10 cellular contexts compared by ENCODE assay signal in the genomic region with DNA sequence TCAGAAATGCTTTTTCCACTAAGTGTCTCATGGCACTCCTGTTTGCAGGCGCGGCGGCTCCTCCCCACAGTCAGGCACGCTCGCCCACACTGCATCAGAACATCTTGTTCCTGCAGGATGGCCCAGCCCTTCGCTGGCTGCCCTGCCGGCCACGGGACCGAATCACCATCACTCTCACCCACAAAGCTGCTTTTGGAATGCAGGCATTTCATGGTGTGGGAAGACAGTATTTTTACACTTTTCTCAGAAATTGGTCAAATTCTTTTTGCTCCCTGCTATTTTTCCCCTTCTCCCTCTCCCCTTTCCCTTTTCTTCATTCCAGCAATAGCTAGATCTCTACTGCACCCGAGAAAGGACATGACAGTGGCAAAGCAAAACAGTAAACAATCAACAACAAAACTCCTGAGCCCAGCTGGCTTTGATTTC.
DNase-seq lines count a peak whose midpoint lies in the region; ATAC-seq and TF ChIP-seq lines count a peak whose summit lies in the region.
"Had no signal": no experiment of that assay in that cellular context is flagged by ENCODE, and none has a peak within 500 bp of the region (broad histone marks: within the 10 kb centered on the region; RNA-seq: fewer than 3 reads in every experiment).

No MANE protein-coding gene starts in this region.

- H2AFZ ChIP-seq in OCI-LY1 (ENCODE audit: low read length): peak overlapping the region; percentile 39; the same call in 1 of the 2 replicates

- H3K36me3 ChIP-seq in OCI-LY1 (ENCODE audit: insufficient read depth, low read length): no peaks in the 10 kb centered on the region
- no peaks in the 10 kb centered on the region for H3K36me3 ChIP-seq in mucosa of descending colon (ENCODE audit: low read depth)
- no peaks in the 10 kb centered on the region for H3K36me3 ChIP-seq in upper lobe of right lung

- H3K79me2 ChIP-seq in OCI-LY1 (ENCODE audit: insufficient read depth, low read length): no peaks in the 10 kb centered on the region

- H3K27ac ChIP-seq in OCI-LY1 (ENCODE audit: low read depth, low read length, poor library complexity, severe bottlenecking): peak overlapping the region; percentile 77
- H3K27ac ChIP-seq in upper lobe of right lung: peak overlapping the region; percentile 77

- no peaks in the 10 kb centered on the region for H3F3A ChIP-seq in OCI-LY1 (ENCODE audit: insufficient read depth, low read length)

- peak; percentile 65 for DNase-seq in epithelial cell of esophagus (ENCODE audit: low read depth)
- peak in 2 of 3 donors; percentile 12 to 64 for DNase-seq in mucosa of descending colon
- peak; percentile 78 for DNase-seq in upper lobe of right lung
- DNase-seq in OCI-M1 (lab: John Stamatoyannopoulos, UW): no peak
- DNase-seq in GM10266 (ENCODE audit: extremely low spot score): no peak
- DNase-seq: NCI-H1436, T1000 had no signal

- intact Hi-C loops in mucosa of descending colon (cut with DNase I, micrococcal nuclease) (no loop called here), upper lobe of right lung (cut with DNase I) (no loop called here)

- H3K4me2 ChIP-seq in OCI-LY1 (ENCODE audit: low read length): peak overlapping the region; percentile 5; the same call in 1 of the 2 replicates

- H3K4me3 ChIP-seq in OCI-LY1 (ENCODE audit: low read depth, low read length, poor library complexity, severe bottlenecking) (no peak overlapping the region), epithelial cell of esophagus (ENCODE audit: low read length) (no peak overlapping the region), mucosa of descending colon (no peak overlapping the region), upper lobe of right lung (no peak overlapping the region)

- TF ChIP-seq CTCF in OCI-LY1 (IDR thresholded peaks at IDR 0.05; ENCODE audit: low read length): no peak
- TF ChIP-seq CTCF in epithelial cell of esophagus (IDR thresholded peaks at IDR 0.05; ENCODE audit: insufficient read depth, low read depth, low read length, missing control alignments): no peak
- TF ChIP-seq CTCF in mucosa of descending colon (IDR thresholded peaks at IDR 0.05): no peak
- no peak for TF ChIP-seq CTCF in upper lobe of right lung (IDR thresholded peaks at IDR 0.05)
- TF ChIP-seq CTCF in GM10266 (IDR thresholded peaks at IDR 0.05; ENCODE audit: control insufficient read depth, insufficient read depth, low read depth, missing control alignments): no peak

- H3K9me2 ChIP-seq in OCI-LY1 (ENCODE audit: low read depth, low read length): no peaks in the 10 kb centered on the region

- no peaks in the 10 kb centered on the region for H3K9me3 ChIP-seq in OCI-LY1 (ENCODE audit: low read length)
- H3K9me3 ChIP-seq in mucosa of descending colon: no peaks in the 10 kb centered on the region
- no peaks in the 10 kb centered on the region for H3K9me3 ChIP-seq in upper lobe of right lung

- H4K20me1 ChIP-seq in OCI-LY1 (ENCODE audit: insufficient read depth, low read length): no peaks in the 10 kb centered on the region

- H3K4me1 ChIP-seq in OCI-LY1 (ENCODE audit: insufficient read depth, low read length, severe bottlenecking) (peaks cover 34% of the 10 kb centered on the region), mucosa of descending colon (ENCODE audit: low read depth) (no peaks in the 10 kb centered on the region), upper lobe of right lung (peaks cover 4% of the 10 kb centered on the region)

- H3K9ac ChIP-seq in OCI-LY1 (ENCODE audit: low read length): peak overlapping the region; percentile 1; the same call in 1 of the 2 replicates

- H3K27me3 ChIP-seq in OCI-LY1 (ENCODE audit: insufficient read depth, low read length) (no peaks in the 10 kb centered on the region), upper lobe of right lung (no peaks in the 10 kb centered on the region)

- ATAC-seq in mucosa of descending colon: peak; percentile 86
- ATAC-seq in upper lobe of right lung: peak; percentile 88
- no peak for ATAC-seq in GM21717 (IDR thresholded peaks at IDR 0.05; ENCODE audit: unreplicated experiment)
- no peak for ATAC-seq in HG03469 (IDR thresholded peaks at IDR 0.05; ENCODE audit: unreplicated experiment)

Comparison
In these comparisons a context has a peak if more than half of its experiments do, and no peak if none do; other contexts are left out.
1. DNase-seq: peak in epithelial cell of esophagus (single experiment), mucosa of descending colon (2 of 3) and upper lobe of right lung (single experiment); none in OCI-M1 (single experiment) and GM10266 (single experiment).
2. ATAC-seq: peak in mucosa of descending colon (single experiment) and upper lobe of right lung (single experiment); none in GM21717 (single experiment) and HG03469 (single experiment).